Comparison of ENCODE assay signal across 12 cellular contexts in the genomic region with DNA sequence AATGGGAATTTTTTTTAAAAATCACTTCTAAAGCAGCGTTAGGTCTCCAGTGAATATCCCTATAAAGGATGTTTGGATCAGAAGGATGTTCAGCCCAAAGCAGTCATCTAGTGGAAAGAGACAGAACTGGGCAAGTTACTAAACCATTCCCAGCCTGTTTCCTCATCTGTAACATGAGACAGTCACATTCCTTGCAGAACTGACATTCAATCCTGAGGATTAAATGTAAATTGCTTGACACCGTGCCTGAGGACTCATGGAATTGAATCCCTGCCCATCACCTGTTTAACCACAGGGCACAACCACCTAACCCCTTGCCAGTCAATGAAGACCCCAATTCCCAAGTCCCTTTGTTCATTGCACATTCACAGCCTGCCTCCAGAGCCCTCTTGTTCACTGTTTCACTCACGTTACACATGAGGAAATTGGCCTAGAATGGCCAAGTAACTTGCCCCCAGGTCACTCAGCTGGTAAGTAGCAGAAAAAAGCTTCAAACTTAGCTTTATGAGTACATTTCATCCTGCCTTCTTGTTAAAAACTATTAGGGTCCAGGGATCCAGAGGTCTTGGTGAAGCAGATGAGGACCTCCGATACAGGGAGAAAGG. TPM values are rescaled to one million over a fixed set of nuclear protein-coding genes. Genes with fewer than 3 reads are reported as not detected.
DNase-seq lines count a peak whose midpoint lies in the region; ATAC-seq, FAIRE-seq and TF ChIP-seq lines count a peak whose summit lies in the region.
"Had no signal": no experiment of that assay in that cellular context is flagged by ENCODE, and none has a peak within 500 bp of the region (broad histone marks: within the 10 kb centered on the region; RNA-seq: fewer than 3 reads in every experiment).

No MANE protein-coding gene starts in this region.

- peaks cover 0 to 1% (median 0%) of the 10 kb centered on the region in 11 experiments; a peak in 1 of 22 replicates for H3K36me3 ChIP-seq in BLaER1 treated with 17β-estradiol and CSF1 and Interleukin-3, amounts not matched to agents 10 nM and 100 nM
- no peaks in the 10 kb centered on the region for H3K36me3 ChIP-seq in mammary epithelial cell (ENCODE audit: insufficient read depth, low read length)
- H3K36me3 ChIP-seq: pancreas had no signal

- H3K9ac ChIP-seq in BLaER1 treated with 17β-estradiol and CSF1 and Interleukin-3, amounts not matched to agents 10 nM and 100 nM, result peak overlapping the region in 10 of 11 experiments; percentile 14 to 71 (median 62); a peak in 17 of 22 replicates
- no peak overlapping the region for H3K9ac ChIP-seq in mammary epithelial cell (ENCODE audit: insufficient read depth, low read length)

- WGBS in mammary epithelial cell (ENCODE audit: low coverage, missing lambda C conversion rate), result 59% methylated on average over 4 of the region's 4 CpGs

- H3K9me3 Mint-ChIP-seq in activated T-cell treated with anti-CD3 and anti-CD28 coated beads, Interleukin-2, amount 50 U/mL, for 4 hours, result no peaks in the 10 kb centered on the region
- H3K9me3 Mint-ChIP-seq: activated naive CD4-positive, alpha-beta T cell treated with anti-CD3 and anti-CD28 coated beads, Interleukin-2, amount 50 U/mL, for 72 hours had no signal

- BruUV-seq in mammary epithelial cell (replicated peaks; lab: Mats Ljungman, UMichigan), result no TSS peak

- peak overlapping the region; percentile 87 to 97 (median 93) for H3K4me2 ChIP-seq in BLaER1 treated with 17β-estradiol and CSF1 and Interleukin-3, amounts not matched to agents 10 nM and 100 nM
- peak overlapping the region; percentile 13 for H3K4me2 ChIP-seq in mammary epithelial cell (ENCODE audit: insufficient read depth, low read depth, low read length)

- peaks cover 0 to 25% (median 0%) of the 10 kb centered on the region in 11 experiments; a peak in 8 of 22 replicates for H3K27me3 ChIP-seq in BLaER1 treated with 17β-estradiol and CSF1 and Interleukin-3, amounts not matched to agents 10 nM and 100 nM
- no peaks in the 10 kb centered on the region for H3K27me3 ChIP-seq in mammary epithelial cell (ENCODE audit: insufficient read depth, low read length)
- H3K27me3 ChIP-seq: pancreas had no signal

- peaks cover 7% of the 10 kb centered on the region for H3K4me1 Mint-ChIP-seq in activated T-cell treated with anti-CD3 and anti-CD28 coated beads, Interleukin-2, amount 50 U/mL, for 4 hours (ENCODE audit: low read depth)

- no peaks in the 10 kb centered on the region for H4K20me1 ChIP-seq in BLaER1 treated with 17β-estradiol and CSF1 and Interleukin-3, amounts not matched to agents 10 nM and 100 nM
- H4K20me1 ChIP-seq in mammary epithelial cell (ENCODE audit: insufficient read depth, low read length), result no peaks in the 10 kb centered on the region

- intact Hi-C loops in mammary epithelial cell (cut with micrococcal nuclease), result loop anchor here (2.0 kb wide), 1 partner anchor 174 kb away; no protein-coding TSS in a partner anchor

- H3K4me3 ChIP-seq in BLaER1 treated with 17β-estradiol and CSF1 and Interleukin-3, amounts not matched to agents 10 nM and 100 nM, result peak overlapping the region in 7 of 10 experiments; percentile 32 to 59 (median 50); a peak in 12 of 20 replicates
- H3K4me3 ChIP-seq in mammary epithelial cell (replicated peaks in 1 of 3; ENCODE audit: insufficient read depth in 1 of 3, low read depth in 2 of 3, low read length in 3 of 3), result no peak overlapping the region
- H3K4me3 ChIP-seq: pancreas had no signal

- in situ Hi-C loops in mammary epithelial cell (cut with MboI; ENCODE audit: low sequenced_read_pairs in 2 of 2), result no loop called here

- no peak overlapping the region for H2AFZ ChIP-seq in mammary epithelial cell (ENCODE audit: low read depth, low read length)

- CTCF ChIA-PET in mammary epithelial cell (lab: Charles Lee; ENCODE audit: low non-redundant PET), result no interaction called here

- peak; percentile 23 to 35 for TF ChIP-seq CTCF in mammary epithelial cell (conservative IDR thresholded peaks at IDR 0.05 in 1 of 2, IDR thresholded peaks at IDR 0.05 in 1 of 2; ENCODE audit: extremely low read depth in 1 of 2, insufficient read depth in 1 of 2, low read depth in 1 of 2, low read length in 2 of 2)

- DNase-seq in HTR-8/SVneo (ENCODE audit: insufficient read length, low spot score) (peak; percentile 86), mammary epithelial cell (peak; percentile 64), myocyte (ENCODE audit: low read depth) (peak; percentile 89), NCI-H748 treated with DMSO at 0.1 percent for 48 hours (lab: John Stamatoyannopoulos, UW) (no peak), middle frontal gyrus (ENCODE audit: extremely low spot score, low spot score) (no peak)
- DNase-seq in activated T-cell treated with anti-CD3 and anti-CD28 coated beads, Interleukin-2, amount 50 U/mL, for 4 hours, result no peak
- DNase-seq: head of caudate nucleus; NK-92 treated with Interleukin-12 subunit alpha and Interleukin-12 subunit beta, amount 100 ng/mL, for 24 hours; pancreas had no signal

- dilution Hi-C loops in mammary epithelial cell (cut with HindIII; ENCODE audit: low sequenced_read_pairs), result loop anchor here (5.0 kb wide), 2 partner anchors 68 to 173 kb away; no protein-coding TSS in a partner anchor

- no peaks in the 10 kb centered on the region for H3K79me2 ChIP-seq in mammary epithelial cell (ENCODE audit: insufficient read depth, low read length)

- FAIRE-seq in HTR-8/SVneo (lab: Jason Lieb, UNC), result peak; percentile 96
- FAIRE-seq: pancreas had no signal

- no peaks in the 10 kb centered on the region for H3K36me3 Mint-ChIP-seq in activated T-cell treated with anti-CD3 and anti-CD28 coated beads, Interleukin-2, amount 50 U/mL, for 4 hours (ENCODE audit: insufficient read depth)
- H3K36me3 Mint-ChIP-seq: activated naive CD4-positive, alpha-beta T cell treated with anti-CD3 and anti-CD28 coated beads, Interleukin-2, amount 50 U/mL, for 72 hours had no signal

- no peaks in the 10 kb centered on the region for H3K9me3 ChIP-seq in BLaER1 treated with 17β-estradiol and CSF1 and Interleukin-3, amounts not matched to agents 10 nM and 100 nM (replicated peaks in 1 of 11)
- H3K9me3 ChIP-seq in mammary epithelial cell (replicated peaks; ENCODE audit: insufficient read depth, low read length), result no peaks in the 10 kb centered on the region
- H3K9me3 ChIP-seq: pancreas had no signal

- peak overlapping the region in 8 of 11 experiments; percentile 56 to 90 (median 78); a peak in 17 of 22 replicates for H3K27ac ChIP-seq in BLaER1 treated with 17β-estradiol and CSF1 and Interleukin-3, amounts not matched to agents 10 nM and 100 nM
- no peak overlapping the region for H3K27ac ChIP-seq in mammary epithelial cell (ENCODE audit: insufficient read depth, low read depth, low read length)
- H3K27ac ChIP-seq: pancreas had no signal

- H3K4me1 ChIP-seq in BLaER1 treated with 17β-estradiol and CSF1 and Interleukin-3, amounts not matched to agents 10 nM and 100 nM, result peaks cover 73 to 100% (median 97%) of the 10 kb centered on the region in 10 experiments
- H3K4me1 ChIP-seq in mammary epithelial cell (ENCODE audit: insufficient read depth, low read length), result peaks cover 21% of the 10 kb centered on the region
- H3K4me1 ChIP-seq: pancreas had no signal

- ATAC-seq in activated T-cell treated with anti-CD3 and anti-CD28 coated beads, Interleukin-2, amount 50 U/mL, for 4 hours, result no peak
- no peak for ATAC-seq in GM19351 (IDR thresholded peaks at IDR 0.05; ENCODE audit: unreplicated experiment)
- ATAC-seq: activated naive CD4-positive, alpha-beta T cell treated with anti-CD3 and anti-CD28 coated beads, Interleukin-2, amount 50 U/mL, for 72 hours had no signal

- no peak overlapping the region for H3K4me3 Mint-ChIP-seq in activated T-cell treated with anti-CD3 and anti-CD28 coated beads, Interleukin-2, amount 50 U/mL, for 4 hours

- peaks cover 33% of the 10 kb centered on the region for H3K27me3 Mint-ChIP-seq in activated T-cell treated with anti-CD3 and anti-CD28 coated beads, Interleukin-2, amount 50 U/mL, for 4 hours (ENCODE audit: low read depth)

RNA-seq across cellular contexts. Expression of a gene that starts 1.4 kb away (rescaled TPM):
- total RNA-seq in mammary epithelial cell (not detected), myocyte (not detected in 2 replicates)
- polyA plus RNA-seq in mammary epithelial cell, result 0.08 TPM
- not detected for polyA minus RNA-seq in mammary epithelial cell
- 0.34 TPM for polyA plus RNA-seq in myocyte (2012)
- not detected for total RNA-seq in activated T-cell treated with anti-CD3 and anti-CD28 coated beads, Interleukin-2, amount 50 U/mL, for 4 hours

RNA-seq across cellular contexts. Expression of a gene that starts 14.5 kb away (rescaled TPM):
- total RNA-seq in mammary epithelial cell (1 to 10 TPM; 2.7 to 2.8 TPM), myocyte (0.52 and 1.4 TPM in 2 replicates)
- polyA plus RNA-seq in mammary epithelial cell, result 1.5 TPM
- not detected for polyA minus RNA-seq in mammary epithelial cell
- 3.2 TPM for polyA plus RNA-seq in myocyte (2012)
- 1 to 10 TPM; 1.4 to 3.1 (median 2.3) TPM for total RNA-seq in activated T-cell treated with anti-CD3 and anti-CD28 coated beads, Interleukin-2, amount 50 U/mL, for 4 hours

RNA-seq across cellular contexts. Expression of a gene that starts 23.8 kb away (rescaled TPM):
- 10 to 100 TPM; 18.8 to 40.7 TPM for total RNA-seq in mammary epithelial cell
- 23.8 TPM for polyA plus RNA-seq in mammary epithelial cell
- polyA minus RNA-seq in mammary epithelial cell, result 20.4 TPM
- total RNA-seq in myocyte, result 19.0 and 21.2 TPM in 2 replicates
- polyA plus RNA-seq in myocyte (2012), result 70.5 TPM
- 10 to 100 TPM; 49.3 to 53.0 (median 51.4) TPM for total RNA-seq in activated T-cell treated with anti-CD3 and anti-CD28 coated beads, Interleukin-2, amount 50 U/mL, for 4 hours

RNA-seq across cellular contexts. Expression of a gene that starts 28.3 kb away (rescaled TPM):
- total RNA-seq in mammary epithelial cell, result 10 to 100 TPM; 26.8 to 46.6 TPM
- polyA plus RNA-seq in mammary epithelial cell, result 108 TPM
- 17.3 TPM for polyA minus RNA-seq in mammary epithelial cell
- 25.4 and 29.8 TPM in 2 replicates for total RNA-seq in myocyte
- polyA plus RNA-seq in myocyte (2012), result 81.7 TPM
- total RNA-seq in activated T-cell treated with anti-CD3 and anti-CD28 coated beads, Interleukin-2, amount 50 U/mL, for 4 hours, result 10 to 100 TPM; 52.4 to 63.6 (median 53.2) TPM

RNA-seq across cellular contexts. Expression of a gene that starts 30.8 kb away (rescaled TPM):
- total RNA-seq in mammary epithelial cell, result 10 to 100 TPM; 34.4 to 41.2 TPM
- polyA plus RNA-seq in mammary epithelial cell, result 15.7 TPM
- 26.2 TPM for polyA minus RNA-seq in mammary epithelial cell
- 18.9 and 21.2 TPM in 2 replicates for total RNA-seq in myocyte
- polyA plus RNA-seq in myocyte (2012), result 35.8 TPM
- total RNA-seq in activated T-cell treated with anti-CD3 and anti-CD28 coated beads, Interleukin-2, amount 50 U/mL, for 4 hours, result 1 to 10 TPM; 3.6 to 4.6 (median 3.8) TPM

Comparison
In these comparisons a context has a peak if more than half of its experiments do, and no peak if none do; other contexts are left out.
1. H3K4me3 ChIP-seq: peak in BLaER1 treated with 17β-estradiol and CSF1 and Interleukin-3, amounts not matched to agents 10 nM and 100 nM (7 of 10); none in mammary epithelial cell (0 of 3).
2. DNase-seq: peak in HTR-8/SVneo (single experiment), mammary epithelial cell (single experiment) and myocyte (single experiment); none in NCI-H748 treated with DMSO at 0.1 percent for 48 hours (single experiment), activated T-cell treated with anti-CD3 and anti-CD28 coated beads, Interleukin-2, amount 50 U/mL, for 4 hours (single experiment) and middle frontal gyrus (single experiment).